In genomic region chr11:130894322-130895025, GRCh38 we compare ENCODE assay signal across 8 cellular contexts. TPM values are rescaled to one million over a fixed set of nuclear protein-coding genes. Genes with fewer than 3 reads are reported as not detected.
DNase-seq lines count a peak whose midpoint lies in the region; ATAC-seq and TF ChIP-seq lines count a peak whose summit lies in the region.

No MANE protein-coding gene starts in this region.

- H3K36me3 Mint-ChIP-seq in activated naive CD4-positive, alpha-beta T cell treated with anti-CD3 and anti-CD28 coated beads, Interleukin-2, amount 50 U/mL, for 72 hours = peaks cover 0 to 6% of the 10 kb centered on the region in 2 donors

- H4K20me1 ChIP-seq in MM.1S (ENCODE audit: insufficient read depth, low read length) = no peaks in the 10 kb centered on the region

- H3K4me1 ChIP-seq in MM.1S (ENCODE audit: low read length) (no peaks in the 10 kb centered on the region), cardiac muscle cell (ENCODE audit: low read depth) (no peaks in the 10 kb centered on the region)

- H3K9me3 ChIP-seq in MM.1S (replicated peaks; ENCODE audit: insufficient read depth, low read length) (no peaks in the 10 kb centered on the region), SK-N-MC (ENCODE audit: low read depth, low read length) (no peaks in the 10 kb centered on the region), cardiac muscle cell (ENCODE audit: low read depth) (no peaks in the 10 kb centered on the region)

- H3F3A ChIP-seq in MM.1S (ENCODE audit: insufficient read depth, low read length) = no peaks in the 10 kb centered on the region

- peak; percentile 78 to 83 for ATAC-seq in activated naive CD4-positive, alpha-beta T cell treated with anti-CD3 and anti-CD28 coated beads, Interleukin-2, amount 50 U/mL, for 72 hours

- H3K9ac ChIP-seq in MM.1S (ENCODE audit: low read length) = no peak overlapping the region
- no peak overlapping the region for H3K9ac ChIP-seq in SK-N-MC (ENCODE audit: insufficient read length)

- no peak overlapping the region for H2AFZ ChIP-seq in MM.1S (ENCODE audit: low read length)

- H3K4me3 ChIP-seq in MM.1S (ENCODE audit: low read length) = no peak overlapping the region
- H3K4me3 ChIP-seq in SK-N-MC = no peak overlapping the region
- no peak overlapping the region for H3K4me3 ChIP-seq in cardiac muscle cell

- DNase-seq in ELR (ENCODE audit: low read depth) (peak; percentile 64), H4 (ENCODE audit: low spot score) (peak; percentile 69), MM.1S (peak; percentile 58), SK-N-MC (ENCODE audit: low read depth, low spot score) (peak; percentile 28), cardiac muscle cell (ENCODE audit: low read depth in 1 of 2, low spot score in 1 of 2) (peak; percentile 77 to 84), posterior cingulate gyrus (peak; percentile 51 to 96 (median 82)), GM19240 (ENCODE audit: insufficient read length, low spot score) (no peak)
- DNase-seq in activated naive CD4-positive, alpha-beta T cell treated with anti-CD3 and anti-CD28 coated beads, Interleukin-2, amount 50 U/mL, for 72 hours (ENCODE audit: low spot score in 2 of 2) = peak in 1 of 2 donors; percentile 63

- no peaks in the 10 kb centered on the region for H3K9me2 ChIP-seq in MM.1S (replicated peaks; ENCODE audit: insufficient read depth, low read length)

- no peaks in the 10 kb centered on the region for H3K27me3 ChIP-seq in MM.1S (replicated peaks; ENCODE audit: insufficient read depth, low read length)
- no peaks in the 10 kb centered on the region for H3K27me3 ChIP-seq in cardiac muscle cell

- H3K27ac ChIP-seq in MM.1S (ENCODE audit: low read length) (no peak overlapping the region), SK-N-MC (no peak overlapping the region), cardiac muscle cell (no peak overlapping the region)

- TF ChIP-seq CTCF in MM.1S (IDR thresholded peaks at IDR 0.05; ENCODE audit: low read length) = peak; percentile 87
- TF ChIP-seq CTCF in cardiac muscle cell (IDR thresholded peaks at IDR 0.05; ENCODE audit: low read depth, low read length) = peak; percentile 87

- H3K4me2 ChIP-seq in MM.1S (ENCODE audit: low read depth, low read length) = no peak overlapping the region

- peaks cover 7% of the 10 kb centered on the region; the same call in 1 of the 2 replicates for H3K36me3 ChIP-seq in MM.1S (replicated peaks; ENCODE audit: insufficient read depth, low read length)
- peaks cover 34% of the 10 kb centered on the region for H3K36me3 ChIP-seq in SK-N-MC (ENCODE audit: insufficient read depth, low read length)
- H3K36me3 ChIP-seq in cardiac muscle cell = peaks cover 34% of the 10 kb centered on the region

- intact Hi-C loops in posterior cingulate gyrus (cut with DNase I) = loop anchor here (1.0 to 10.0 kb wide), 2 partner anchors 32 to 460 kb away; no protein-coding TSS in a partner anchor

- 0 out of 2 replicates have a peak, but pooled peaks cover 3% of the 10 kb centered on the region for H3K79me2 ChIP-seq in MM.1S (ENCODE audit: low read length)

- H3K27ac Mint-ChIP-seq in activated naive CD4-positive, alpha-beta T cell treated with anti-CD3 and anti-CD28 coated beads, Interleukin-2, amount 50 U/mL, for 72 hours = no peak overlapping the region

- no peaks in the 10 kb centered on the region for H3K9me3 Mint-ChIP-seq in activated naive CD4-positive, alpha-beta T cell treated with anti-CD3 and anti-CD28 coated beads, Interleukin-2, amount 50 U/mL, for 72 hours

RNA-seq across cellular contexts. Expression of gene SNX19, which starts 21.8 kb away (rescaled TPM):
- total RNA-seq in H4 (2014; rRNA removed; shearing (Covaris generic)) = 39.0 and 51.0 TPM in 2 replicates
- 10 to 100 TPM; 19.9 to 21.6 TPM for total RNA-seq in activated naive CD4-positive, alpha-beta T cell treated with anti-CD3 and anti-CD28 coated beads, Interleukin-2, amount 50 U/mL, for 72 hours
- total RNA-seq in cardiac muscle cell = 53.1 and 60.7 TPM in 2 replicates
- 25.7 and 27.9 TPM in 2 replicates for polyA plus RNA-seq in cardiac muscle cell
